10 cellular contexts compared by ENCODE assay signal in the genomic region with DNA sequence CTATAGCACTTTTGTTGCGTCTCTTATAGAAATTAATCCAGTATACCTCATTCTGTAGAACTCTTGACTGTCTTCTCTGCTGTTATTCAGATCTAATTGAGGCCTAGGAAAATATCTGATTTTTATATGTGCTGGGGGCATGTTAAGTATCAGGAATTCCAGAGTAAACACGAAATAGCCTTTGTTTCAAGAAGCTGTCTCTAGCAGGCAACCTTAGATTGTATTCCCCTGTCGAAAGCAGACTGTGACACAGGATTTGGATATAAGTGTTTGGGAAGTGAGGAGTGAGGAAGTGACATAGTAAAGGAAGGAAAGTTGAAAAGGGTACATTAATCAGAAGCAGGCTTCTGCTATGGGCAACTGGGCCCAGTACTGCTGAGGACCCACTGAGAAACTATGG.
DNase-seq lines count a peak whose midpoint lies in the region; ATAC-seq and TF ChIP-seq lines count a peak whose summit lies in the region.
"Had no signal": no experiment of that assay in that cellular context is flagged by ENCODE, and none has a peak within 500 bp of the region (broad histone marks: within the 10 kb centered on the region; RNA-seq: fewer than 3 reads in every experiment).

No MANE protein-coding gene starts in this region.

- no peak overlapping the region for H3K4me3 Mint-ChIP-seq in activated CD4-positive, alpha-beta T cell treated with anti-CD3 and anti-CD28 coated beads for 36 hours
- H3K4me3 Mint-ChIP-seq in stimulated activated memory B cell treated with anti-CD40 and anti-IgM and Interleukin-4, amounts not matched to agents 10 μg/mL and 1 μg/mL and 100 μg/mL, for 72 hours = no peak overlapping the region

- POLR2A ChIA-PET in activated CD4-positive, alpha-beta T cell treated with anti-CD3 and anti-CD28 coated beads for 36 hours (lab: Charles Lee) = no interaction called here

- no peaks in the 10 kb centered on the region for H3K27me3 ChIP-seq in fibroblast of lung (ENCODE audit: control insufficient read depth, insufficient read depth, low read length)
- H3K27me3 ChIP-seq: sigmoid colon had no signal

- H3K4me1 ChIP-seq in fibroblast of lung (ENCODE audit: control insufficient read depth, extremely low read depth, insufficient read depth, low read length) = peaks cover 6% of the 10 kb centered on the region
- H3K4me1 ChIP-seq: sigmoid colon had no signal

- no peaks in the 10 kb centered on the region for H3K36me3 ChIP-seq in fibroblast of lung (ENCODE audit: control insufficient read depth, insufficient read depth, low read length)
- H3K36me3 ChIP-seq: sigmoid colon had no signal

- no peaks in the 10 kb centered on the region for H3K79me2 ChIP-seq in fibroblast of lung (ENCODE audit: control insufficient read depth, insufficient read depth, low read length)

- peaks cover 23% of the 10 kb centered on the region for H3K4me1 Mint-ChIP-seq in activated CD4-positive, alpha-beta T cell treated with anti-CD3 and anti-CD28 coated beads for 36 hours
- peaks cover 27% of the 10 kb centered on the region for H3K4me1 Mint-ChIP-seq in stimulated activated memory B cell treated with anti-CD40 and anti-IgM and Interleukin-4, amounts not matched to agents 10 μg/mL and 1 μg/mL and 100 μg/mL, for 72 hours

- no peaks in the 10 kb centered on the region for H3K27me3 Mint-ChIP-seq in activated CD4-positive, alpha-beta T cell treated with anti-CD3 and anti-CD28 coated beads for 36 hours
- no peaks in the 10 kb centered on the region for H3K27me3 Mint-ChIP-seq in stimulated activated memory B cell treated with anti-CD40 and anti-IgM and Interleukin-4, amounts not matched to agents 10 μg/mL and 1 μg/mL and 100 μg/mL, for 72 hours

- TF ChIP-seq CTCF in fibroblast of lung (conservative IDR thresholded peaks at IDR 0.05 in 1 of 2, IDR thresholded peaks at IDR 0.05 in 1 of 2; ENCODE audit: low read depth in 1 of 2, low read length in 2 of 2) = no peak

- no peak overlapping the region for H3K4me3 ChIP-seq in fibroblast of lung (replicated peaks in 1 of 4; ENCODE audit: control extremely low read depth in 1 of 4, insufficient read depth in 1 of 4, low read depth in 3 of 4, low read length in 4 of 4)
- H3K4me3 ChIP-seq: sigmoid colon had no signal

- DNase-seq in activated CD4-positive, alpha-beta T cell treated with anti-CD3 and anti-CD28 coated beads for 36 hours = no peak
- DNase-seq in activated CD4-positive, alpha-beta T cell treated with anti-CD3 and anti-CD28 coated beads, Interleukin-2, amount 50 U/mL, for 1 hour = no peak
- DNase-seq in fibroblast of lung (ENCODE audit: low read depth in 2 of 2) = peak; percentile 11 to 55
- DNase-seq in DMS79 treated with DMSO at 0.1 percent for 48 hours (lab: John Stamatoyannopoulos, UW) = no peak
- DNase-seq in amniotic stem cell (lab: John Stamatoyannopoulos, UW) = no peak
- DNase-seq: activated effector memory CD4-positive, alpha-beta T cell treated with anti-CD3 and anti-CD28 coated beads, Interleukin-2, amount 50 U/mL, for 16 hours; sigmoid colon had no signal

- peak overlapping the region; percentile 71 for H3K4me2 ChIP-seq in fibroblast of lung (ENCODE audit: extremely low read depth, insufficient read depth, low read length)

- ATAC-seq in activated CD4-positive, alpha-beta T cell treated with anti-CD3 and anti-CD28 coated beads for 36 hours = no peak
- ATAC-seq in SK-N-SH treated with all-trans-retinoic acid at 6 μM for 48 hours (peak; percentile 66), GM18517 (IDR thresholded peaks at IDR 0.05; ENCODE audit: unreplicated experiment) (no peak)
- ATAC-seq in stimulated activated memory B cell treated with anti-CD40 and anti-IgM and Interleukin-4, amounts not matched to agents 10 μg/mL and 1 μg/mL and 100 μg/mL, for 72 hours = no peak

- H3K9me3 ChIP-seq in fibroblast of lung (ENCODE audit: control insufficient read depth, insufficient read depth, low read depth, low read length) = no peaks in the 10 kb centered on the region
- H3K9me3 ChIP-seq: sigmoid colon had no signal

- peak overlapping the region; percentile 34 for H3K27ac Mint-ChIP-seq in activated CD4-positive, alpha-beta T cell treated with anti-CD3 and anti-CD28 coated beads for 36 hours
- peak overlapping the region; percentile 53 for H3K27ac Mint-ChIP-seq in stimulated activated memory B cell treated with anti-CD40 and anti-IgM and Interleukin-4, amounts not matched to agents 10 μg/mL and 1 μg/mL and 100 μg/mL, for 72 hours

- no peaks in the 10 kb centered on the region for H4K20me1 ChIP-seq in fibroblast of lung (ENCODE audit: control insufficient read depth, extremely low read depth, insufficient read depth, low read length)

- peak overlapping the region; percentile 63 for H3K27ac ChIP-seq in fibroblast of lung (ENCODE audit: insufficient read depth, low read length)
- H3K27ac ChIP-seq: sigmoid colon had no signal

- H3K36me3 Mint-ChIP-seq in activated CD4-positive, alpha-beta T cell treated with anti-CD3 and anti-CD28 coated beads for 36 hours (ENCODE audit: low read depth) = no peaks in the 10 kb centered on the region
- H3K36me3 Mint-ChIP-seq in stimulated activated memory B cell treated with anti-CD40 and anti-IgM and Interleukin-4, amounts not matched to agents 10 μg/mL and 1 μg/mL and 100 μg/mL, for 72 hours = no peaks in the 10 kb centered on the region

- H2AFZ ChIP-seq in fibroblast of lung (ENCODE audit: low read length) = peak overlapping the region; percentile 88

- intact Hi-C loops in activated CD4-positive, alpha-beta T cell treated with anti-CD3 and anti-CD28 coated beads for 36 hours (cut with DNase I, micrococcal nuclease) = loop anchor here in 1 of 2 experiments (2.0 kb wide), 1 partner anchor 33 kb away; no protein-coding TSS in a partner anchor

- H3K9me3 Mint-ChIP-seq in activated CD4-positive, alpha-beta T cell treated with anti-CD3 and anti-CD28 coated beads for 36 hours (ENCODE audit: low read depth) = peaks cover 2% of the 10 kb centered on the region
- H3K9me3 Mint-ChIP-seq in stimulated activated memory B cell treated with anti-CD40 and anti-IgM and Interleukin-4, amounts not matched to agents 10 μg/mL and 1 μg/mL and 100 μg/mL, for 72 hours = peaks cover 7% of the 10 kb centered on the region

- no peak overlapping the region for H3K9ac ChIP-seq in fibroblast of lung (ENCODE audit: insufficient read depth, low read length)

- CTCF ChIA-PET in activated CD4-positive, alpha-beta T cell treated with anti-CD3 and anti-CD28 coated beads for 36 hours (lab: Charles Lee) = interaction anchor here (1.0 kb wide), 1 partner anchor 85 kb away, joined by 3 read pairs; no protein-coding TSS in a partner anchor

TF ChIP-seq in SK-N-SH treated with all-trans-retinoic acid at 6 μM for 48 hours, 23 proteins besides CTCF, POLR2A, EP300 and RAD21:
- no peak for TF ChIP-seq POU6F1 (CRISPR knock-in tag; IDR thresholded peaks at IDR 0.05; ENCODE audit: borderline replicate concordance, low read depth)
- TF ChIP-seq ESRRG (CRISPR knock-in tag; IDR thresholded peaks at IDR 0.05) = no peak
- TF ChIP-seq OSR1 (CRISPR knock-in tag; IDR thresholded peaks at IDR 0.05) = no peak
- TF ChIP-seq TOX (CRISPR knock-in tag; IDR thresholded peaks at IDR 0.05; ENCODE audit: borderline replicate concordance) = no peak
- TF ChIP-seq SNAI2 (CRISPR knock-in tag; IDR thresholded peaks at IDR 0.05) = no peak
- no peak for TF ChIP-seq ISL1 (CRISPR knock-in tag; IDR thresholded peaks at IDR 0.05)
- TF ChIP-seq ZC3H10 (CRISPR knock-in tag; IDR thresholded peaks at IDR 0.05) = no peak
- TF ChIP-seq, protein P1, sequence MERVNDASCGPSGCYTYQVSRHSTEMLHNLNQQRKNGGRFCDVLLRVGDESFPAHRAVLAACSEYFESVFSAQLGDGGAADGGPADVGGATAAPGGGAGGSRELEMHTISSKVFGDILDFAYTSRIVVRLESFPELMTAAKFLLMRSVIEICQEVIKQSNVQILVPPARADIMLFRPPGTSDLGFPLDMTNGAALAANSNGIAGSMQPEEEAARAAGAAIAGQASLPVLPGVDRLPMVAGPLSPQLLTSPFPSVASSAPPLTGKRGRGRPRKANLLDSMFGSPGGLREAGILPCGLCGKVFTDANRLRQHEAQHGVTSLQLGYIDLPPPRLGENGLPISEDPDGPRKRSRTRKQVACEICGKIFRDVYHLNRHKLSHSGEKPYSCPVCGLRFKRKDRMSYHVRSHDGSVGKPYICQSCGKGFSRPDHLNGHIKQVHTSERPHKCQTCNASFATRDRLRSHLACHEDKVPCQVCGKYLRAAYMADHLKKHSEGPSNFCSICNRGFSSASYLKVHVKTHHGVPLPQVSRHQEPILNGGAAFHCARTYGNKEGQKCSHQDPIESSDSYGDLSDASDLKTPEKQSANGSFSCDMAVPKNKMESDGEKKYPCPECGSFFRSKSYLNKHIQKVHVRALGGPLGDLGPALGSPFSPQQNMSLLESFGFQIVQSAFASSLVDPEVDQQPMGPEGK (CRISPR knock-in tag; IDR thresholded peaks at IDR 0.05; ENCODE audit: borderline replicate concordance) = no peak
- no peak for TF ChIP-seq ZNF565 (CRISPR knock-in tag; conservative IDR thresholded peaks at IDR 0.05; ENCODE audit: low read depth)

Comparison
In these comparisons a context has a peak if more than half of its experiments do, and no peak if none do; other contexts are left out.
1. DNase-seq: peak in fibroblast of lung (2 of 2); none in activated CD4-positive, alpha-beta T cell treated with anti-CD3 and anti-CD28 coated beads for 36 hours (single experiment), activated CD4-positive, alpha-beta T cell treated with anti-CD3 and anti-CD28 coated beads, Interleukin-2, amount 50 U/mL, for 1 hour (single experiment), DMS79 treated with DMSO at 0.1 percent for 48 hours (single experiment) and amniotic stem cell (single experiment).